In genomic region chr13:99823961-99824360, GRCh38 we compare ENCODE assay signal across 28 cellular contexts.
"Had no signal": no experiment of that assay in that cellular context is flagged by ENCODE, and none has a peak within 500 bp of the region (broad histone marks: within the 10 kb centered on the region; RNA-seq: fewer than 3 reads in every experiment).

No MANE protein-coding gene starts in this region.

- H3K27ac ChIP-seq: stomach, suprapubic skin, testis, thoracic aorta, thyroid gland, tibial artery, tibial nerve, transverse colon, upper lobe of left lung, upper lobe of right lung, uterus, vagina had no signal

- H3K27me3 Mint-ChIP-seq: stimulated activated memory B cell treated with anti-CD40 and anti-IgM and Interleukin-4, amounts not matched to agents 10 μg/mL and 1 μg/mL and 100 μg/mL, for 72 hours; stimulated activated naive B cell treated with anti-CD40 and anti-IgM and Interleukin-4, amounts not matched to agents 10 μg/mL and 1 μg/mL and 100 μg/mL, for 72 hours; stimulated activated naive CD8-positive, alpha-beta T cell treated with anti-CD3 and anti-CD28 coated beads, Interleukin-15, amount 100 ng/mL, for 72 hours; stimulated activated naive CD8-positive, alpha-beta T cell treated with anti-CD3 and anti-CD28 coated beads, Interleukin-15, Interleukin-2, amounts not matched to agents 100 ng/mL and 50 ng/mL, for 24 hours; type B pancreatic cell had no signal

- H3K4me3 Mint-ChIP-seq: stimulated activated effector memory CD8-positive, alpha-beta T cell treated with anti-CD3 and anti-CD28 coated beads, Interleukin-12 subunit alpha, Interleukin-12 subunit beta, amount 100 ng/mL, for 72 hours; stimulated activated memory B cell treated with anti-CD40 and anti-IgM and Interleukin-4, amounts not matched to agents 10 μg/mL and 1 μg/mL and 100 μg/mL, for 72 hours; stimulated activated naive B cell treated with anti-CD40 and anti-IgM and Interleukin-4, amounts not matched to agents 10 μg/mL and 1 μg/mL and 100 μg/mL, for 72 hours; stimulated activated naive CD8-positive, alpha-beta T cell treated with anti-CD3 and anti-CD28 coated beads, Interleukin-15, amount 100 ng/mL, for 72 hours; stimulated activated naive CD8-positive, alpha-beta T cell treated with anti-CD3 and anti-CD28 coated beads, Interleukin-15, Interleukin-2, amounts not matched to agents 100 ng/mL and 50 ng/mL, for 24 hours; type B pancreatic cell had no signal

- H3K9me3 Mint-ChIP-seq: stimulated activated naive B cell treated with anti-CD40 and anti-IgM and Interleukin-4, amounts not matched to agents 10 μg/mL and 1 μg/mL and 100 μg/mL, for 72 hours; stimulated activated naive CD8-positive, alpha-beta T cell treated with anti-CD3 and anti-CD28 coated beads, Interleukin-15, amount 100 ng/mL, for 72 hours; type B pancreatic cell had no signal

- H3K4me3 ChIP-seq: stomach, suprapubic skin, testis, thoracic aorta, thyroid gland, tibial artery, tibial nerve, transverse colon, upper lobe of left lung, upper lobe of right lung, uterus, vagina had no signal

- H3K4me1 Mint-ChIP-seq: stimulated activated effector memory CD8-positive, alpha-beta T cell treated with anti-CD3 and anti-CD28 coated beads, Interleukin-12 subunit alpha, Interleukin-12 subunit beta, amount 100 ng/mL, for 72 hours; stimulated activated memory B cell treated with anti-CD40 and anti-IgM and Interleukin-4, amounts not matched to agents 10 μg/mL and 1 μg/mL and 100 μg/mL, for 72 hours; stimulated activated naive B cell treated with anti-CD40 and anti-IgM and Interleukin-4, amounts not matched to agents 10 μg/mL and 1 μg/mL and 100 μg/mL, for 72 hours; stimulated activated naive CD8-positive, alpha-beta T cell treated with anti-CD3 and anti-CD28 coated beads, Interleukin-15, amount 100 ng/mL, for 72 hours had no signal

- H3K36me3 Mint-ChIP-seq: stimulated activated effector memory CD8-positive, alpha-beta T cell treated with anti-CD3 and anti-CD28 coated beads, Interleukin-12 subunit alpha, Interleukin-12 subunit beta, amount 100 ng/mL, for 72 hours; type B pancreatic cell had no signal

- H3K27ac Mint-ChIP-seq: stimulated activated effector memory CD8-positive, alpha-beta T cell treated with anti-CD3 and anti-CD28 coated beads, Interleukin-12 subunit alpha, Interleukin-12 subunit beta, amount 100 ng/mL, for 72 hours; stimulated activated memory B cell treated with anti-CD40 and anti-IgM and Interleukin-4, amounts not matched to agents 10 μg/mL and 1 μg/mL and 100 μg/mL, for 72 hours; stimulated activated naive B cell treated with anti-CD40 and anti-IgM and Interleukin-4, amounts not matched to agents 10 μg/mL and 1 μg/mL and 100 μg/mL, for 72 hours; stimulated activated naive CD8-positive, alpha-beta T cell treated with anti-CD3 and anti-CD28 coated beads, Interleukin-15, amount 100 ng/mL, for 72 hours; stimulated activated naive CD8-positive, alpha-beta T cell treated with anti-CD3 and anti-CD28 coated beads, Interleukin-15, Interleukin-2, amounts not matched to agents 100 ng/mL and 50 ng/mL, for 24 hours; type B pancreatic cell had no signal

- DNase-seq: stimulated activated CD4-positive, alpha-beta T cell treated with anti-CD3 and anti-CD28 coated beads, Interleukin-2, amount 100 ng/mL, for 48 hours; stimulated activated CD4-positive, alpha-beta T cell treated with anti-CD3 and anti-CD28 coated beads, Interleukin-4, amount 100 ng/mL, for 1 hour; stimulated activated CD4-positive, alpha-beta T cell treated with anti-CD3 and anti-CD28 coated beads, Interleukin-4, amount 100 ng/mL, for 24 hours; stimulated activated CD4-positive, alpha-beta T cell treated with anti-CD3 and anti-CD28 coated beads, Interleukin-4, amount 100 ng/mL, for 4 hours; stimulated activated CD8-positive, alpha-beta memory T cell treated with anti-CD3 and anti-CD28 coated beads, Interleukin-4, amount 100 ng/mL, for 48 hours; stimulated activated naive B cell treated with anti-CD40 and anti-IgM and Interleukin-4, amounts not matched to agents 10 μg/mL and 1 μg/mL and 100 μg/mL, for 72 hours; stimulated activated naive CD4-positive, alpha-beta T cell; stimulated activated naive CD4-positive, alpha-beta T cell treated with Interleukin-2 at 50 U/mL for 16 hours; stimulated activated naive CD8-positive, alpha-beta T cell treated with anti-CD3 and anti-CD28 coated beads, Interleukin-15, amount 100 ng/mL, for 72 hours; stimulated activated naive CD8-positive, alpha-beta T cell treated with anti-CD3 and anti-CD28 coated beads, Interleukin-15, Interleukin-2, amounts not matched to agents 100 U/mL and 50 U/mL, for 24 hours; stomach; substantia nigra; testis; thyroid gland; tibial artery; transverse colon; trophoblast cell; upper lobe of left lung; upper lobe of right lung; uterus had no signal
